ENCODE assay signal across 36 cellular contexts in the genomic region with DNA sequence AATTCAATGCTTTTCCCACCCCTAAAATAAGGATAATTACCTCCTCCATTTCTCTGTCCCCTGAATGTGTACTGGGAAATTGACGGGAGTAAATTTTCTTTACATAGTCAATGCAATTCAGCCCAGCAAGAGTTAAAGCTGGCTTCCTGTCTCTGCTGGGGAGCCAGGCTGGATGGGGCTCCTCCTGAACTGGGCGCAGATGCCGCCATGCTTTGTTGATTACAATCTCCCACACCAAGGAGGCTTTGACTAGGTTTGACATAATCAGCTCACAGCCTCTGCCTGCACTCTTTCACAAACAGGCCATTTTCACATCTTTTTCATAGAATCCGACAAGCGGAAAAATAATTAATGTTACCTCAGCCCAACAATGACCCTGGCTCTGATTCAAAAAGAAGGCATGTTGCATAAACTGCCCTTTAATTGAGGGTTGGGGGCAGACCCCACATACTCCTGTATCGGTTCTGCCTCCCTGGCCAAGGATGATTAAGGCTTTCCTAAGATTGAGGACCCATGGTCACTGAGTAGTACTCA. TPM values are rescaled to one million over a fixed set of nuclear protein-coding genes. Genes with fewer than 3 reads are reported as not detected.
"Had no signal": no experiment of that assay in that cellular context is flagged by ENCODE, and none has a peak within 500 bp of the region (broad histone marks: within the 10 kb centered on the region; RNA-seq: fewer than 3 reads in every experiment).

No MANE protein-coding gene starts in this region.

- H3K9me3 Mint-ChIP-seq: activated CD4-positive, alpha-beta memory T cell treated with anti-CD3 and anti-CD28 coated beads, Interleukin-2, amount 10 ng/mL, durations not matched to agents 7 days and 5 days; activated naive CD4-positive, alpha-beta T cell treated with anti-CD3 and anti-CD28 coated beads, Interleukin-2, amount 10 ng/mL, durations not matched to agents 7 days and 5 days; activated naive CD8-positive, alpha-beta T cell treated with anti-CD3 and anti-CD28 coated beads, Interleukin-2, amount 50 U/mL, for 24 hours; T-helper 1 cell treated with Interleukin-12 subunit alpha and Interleukin-12 subunit beta and Interleukin-4 antibody, amounts not matched to agents 30 μg/mL and 1 μg/mL, for 36 hours; T-helper 2 cell treated with Interferon-gamma antibody and Interleukin-4, amounts not matched to agents 5 μg/mL and 100 μg/mL, for 36 hours had no signal

- H3K9me2 ChIP-seq: SK-N-SH had no signal

- ATAC-seq: activated CD8-positive, alpha-beta memory T cell treated with anti-CD3 and anti-CD28 coated beads, Interleukin-2, amount 10 ng/mL, durations not matched to agents 7 days and 5 days; activated naive CD8-positive, alpha-beta T cell treated with anti-CD3 and anti-CD28 coated beads, Interleukin-2, amount 50 U/mL, for 24 hours had no signal

- H3K4me1 ChIP-seq: SJCRH30 had no signal

- H3K9me3 ChIP-seq: SJCRH30, SK-N-SH had no signal

- H3K36me3 Mint-ChIP-seq: activated CD8-positive, alpha-beta memory T cell treated with anti-CD3 and anti-CD28 coated beads, Interleukin-2, amount 10 ng/mL, durations not matched to agents 7 days and 5 days; activated naive CD4-positive, alpha-beta T cell treated with anti-CD3 and anti-CD28 coated beads, Interleukin-2, amount 10 ng/mL, durations not matched to agents 7 days and 5 days; activated naive CD8-positive, alpha-beta T cell; brain had no signal

- H3K36me3 ChIP-seq: SJCRH30 had no signal

- H3K4me3 ChIP-seq: SJCRH30 had no signal

- H3K27ac ChIP-seq: KMS-11, SJCRH30 had no signal

- H3K4me1 Mint-ChIP-seq: activated CD4-positive, alpha-beta memory T cell treated with anti-CD3 and anti-CD28 coated beads, Interleukin-2, amount 10 ng/mL, durations not matched to agents 7 days and 5 days; activated CD8-positive, alpha-beta memory T cell treated with anti-CD3 and anti-CD28 coated beads, Interleukin-2, amount 10 ng/mL, durations not matched to agents 7 days and 5 days; activated naive CD4-positive, alpha-beta T cell treated with anti-CD3 and anti-CD28 coated beads, Interleukin-2, amount 10 ng/mL, durations not matched to agents 7 days and 5 days; activated naive CD8-positive, alpha-beta T cell treated with anti-CD3 and anti-CD28 coated beads, Interleukin-2, amount 50 U/mL, for 24 hours had no signal

- H3K4me2 ChIP-seq: KMS-11, SK-N-SH had no signal

- H3K4me3 Mint-ChIP-seq: activated CD4-positive, alpha-beta memory T cell treated with anti-CD3 and anti-CD28 coated beads, Interleukin-2, amount 10 ng/mL, durations not matched to agents 7 days and 5 days; activated CD8-positive, alpha-beta memory T cell treated with anti-CD3 and anti-CD28 coated beads, Interleukin-2, amount 10 ng/mL, durations not matched to agents 7 days and 5 days; activated naive CD4-positive, alpha-beta T cell treated with anti-CD3 and anti-CD28 coated beads, Interleukin-2, amount 10 ng/mL, durations not matched to agents 7 days and 5 days; activated naive CD8-positive, alpha-beta T cell; activated naive CD8-positive, alpha-beta T cell treated with anti-CD3 and anti-CD28 coated beads, Interleukin-2, amount 50 U/mL, for 24 hours; T-helper 1 cell treated with Interleukin-12 subunit alpha and Interleukin-12 subunit beta and Interleukin-4 antibody, amounts not matched to agents 30 μg/mL and 1 μg/mL, for 36 hours; T-helper 2 cell treated with Interferon-gamma antibody and Interleukin-4, amounts not matched to agents 5 μg/mL and 100 μg/mL, for 36 hours had no signal

- DNase-seq: activated CD4-positive, alpha-beta memory T cell treated with anti-CD3 and anti-CD28 coated beads, Interleukin-2, amount 10 ng/mL, durations not matched to agents 7 days and 5 days; activated CD4-positive, alpha-beta T cell treated with anti-CD3 and anti-CD28 coated beads for 1 hour; activated CD4-positive, alpha-beta T cell treated with anti-CD3 and anti-CD28 coated beads for 48 hours; activated CD4-positive, CD25-positive, alpha-beta regulatory T cell; activated CD8-positive, alpha-beta memory T cell treated with anti-CD3 and anti-CD28 coated beads for 24 hours; activated CD8-positive, alpha-beta memory T cell treated with anti-CD3 and anti-CD28 coated beads, Interleukin-2, amount 10 ng/mL, durations not matched to agents 7 days and 5 days; activated CD8-positive, alpha-beta memory T cell treated with anti-CD3 and anti-CD28 coated beads, Interleukin-2, amount 50 U/mL, for 48 hours; activated effector memory CD4-positive, alpha-beta T cell treated with Interleukin-2 at 50 U/mL for 16 hours; activated naive CD4-positive, alpha-beta T cell treated with anti-CD3 and anti-CD28 coated beads, Interleukin-2, amount 10 ng/mL, durations not matched to agents 7 days and 5 days; activated naive CD8-positive, alpha-beta T cell treated with anti-CD3 and anti-CD28 coated beads, Interleukin-2, amount 50 U/mL, for 24 hours; activated T-cell treated with anti-CD3 and anti-CD28 coated beads, Interleukin-2, amount 50 U/mL, for 48 hours; anterior cingulate cortex; caudate nucleus; cerebellar nuclear complex; MM.1S; MV-4-11; NCI-H1092; NCI-H1436 treated with DMSO at 0.1 percent for 48 hours; NCI-H1694 treated with DMSO at 0.1 percent for 48 hours; NCI-H2029; NCI-H345; NCI-H526; NCI-H748 treated with DMSO at 0.1 percent for 48 hours; NK-92 treated with Interleukin-12 subunit alpha and Interleukin-12 subunit beta, amount 100 ng/mL, for 24 hours; Right ventricle myocardium superior; SJCRH30; SK-N-SH had no signal

- H3K9ac ChIP-seq: KMS-11, SK-N-SH had no signal

- H3K27me3 ChIP-seq: SJCRH30 had no signal

- H3K27ac Mint-ChIP-seq: activated CD4-positive, alpha-beta memory T cell treated with anti-CD3 and anti-CD28 coated beads, Interleukin-2, amount 10 ng/mL, durations not matched to agents 7 days and 5 days; activated CD8-positive, alpha-beta memory T cell treated with anti-CD3 and anti-CD28 coated beads, Interleukin-2, amount 10 ng/mL, durations not matched to agents 7 days and 5 days; activated naive CD4-positive, alpha-beta T cell treated with anti-CD3 and anti-CD28 coated beads, Interleukin-2, amount 10 ng/mL, durations not matched to agents 7 days and 5 days; activated naive CD8-positive, alpha-beta T cell; activated naive CD8-positive, alpha-beta T cell treated with anti-CD3 and anti-CD28 coated beads, Interleukin-2, amount 50 U/mL, for 24 hours; T-helper 1 cell treated with Interleukin-12 subunit alpha and Interleukin-12 subunit beta and Interleukin-4 antibody, amounts not matched to agents 30 μg/mL and 1 μg/mL, for 36 hours; T-helper 2 cell treated with Interferon-gamma antibody and Interleukin-4, amounts not matched to agents 5 μg/mL and 100 μg/mL, for 36 hours had no signal

- H3K27me3 Mint-ChIP-seq: brain had no signal

RNA-seq across cellular contexts. Expression of gene FOXI3, which starts 54.3 kb away (rescaled TPM):
- total RNA-seq: activated CD4-positive, alpha-beta memory T cell treated with anti-CD3 and anti-CD28 coated beads, Interleukin-2, amount 10 ng/mL, durations not matched to agents 7 days and 5 days; activated CD8-positive, alpha-beta memory T cell treated with anti-CD3 and anti-CD28 coated beads, Interleukin-2, amount 10 ng/mL, durations not matched to agents 7 days and 5 days; bronchial epithelial cell; LHCN-M2; NCI-H460; OCI-LY7; Right ventricle myocardium superior; SJCRH30 had no signal
- polyA plus RNA-seq: SK-N-SH had no signal
